In the genomic region with DNA sequence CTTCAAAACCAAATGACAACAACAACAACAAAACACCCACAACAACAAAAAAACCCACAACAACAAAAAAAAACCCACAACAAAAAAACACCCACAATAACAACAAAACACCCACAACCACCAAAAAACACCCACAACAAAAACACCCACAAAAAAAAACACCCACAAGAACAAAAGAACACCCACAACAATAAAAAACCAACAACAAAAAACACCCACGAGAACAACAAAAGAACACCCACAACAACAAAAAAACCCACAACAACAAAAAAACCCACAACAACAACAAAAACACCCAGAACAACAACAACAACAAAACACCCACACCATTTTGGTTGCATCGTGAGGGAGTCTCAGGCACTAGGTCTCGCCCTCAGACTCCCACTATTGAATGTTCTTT, we compare ENCODE assay signal across 23 cellular contexts.
"Had no signal": no experiment of that assay in that cellular context is flagged by ENCODE, and none has a peak within 500 bp of the region (broad histone marks: within the 10 kb centered on the region; RNA-seq: fewer than 3 reads in every experiment).

No MANE protein-coding gene starts in this region.

- H3K4me1 Mint-ChIP-seq: activated naive CD4-positive, alpha-beta T cell treated with anti-CD3 and anti-CD28 coated beads, Interleukin-2, amount 10 ng/mL, durations not matched to agents 7 days and 5 days; T-helper 17 cell had no signal

- H3K4me3 ChIP-seq: breast epithelium, MG63 had no signal

- H3K27me3 ChIP-seq: breast epithelium, MG63 had no signal

- ATAC-seq: activated CD8-positive, alpha-beta memory T cell treated with anti-CD3 and anti-CD28 coated beads, Interleukin-2, amount 10 ng/mL, durations not matched to agents 7 days and 5 days; T-helper 17 cell had no signal

- H3K9me3 Mint-ChIP-seq: activated naive CD4-positive, alpha-beta T cell treated with anti-CD3 and anti-CD28 coated beads, Interleukin-2, amount 10 ng/mL, durations not matched to agents 7 days and 5 days; activated T-cell treated with anti-CD3 and anti-CD28 coated beads, Interleukin-2, amount 50 U/mL, for 24 hours; activated T-helper 2 cell treated with anti-CD3 and anti-CD28 coated beads, Interferon-gamma antibody, Interleukin-2, Interleukin-4, amounts not matched to agents 10 μg/mL and 5 μg/mL and 100 μg/mL, durations not matched to agents 14 hours and 24 hours and 36 hours had no signal

- H3K27ac Mint-ChIP-seq: activated CD8-positive, alpha-beta memory T cell treated with anti-CD3 and anti-CD28 coated beads, Interleukin-2, amount 10 ng/mL, durations not matched to agents 7 days and 5 days; activated naive CD4-positive, alpha-beta T cell treated with anti-CD3 and anti-CD28 coated beads, Interleukin-2, amount 10 ng/mL, durations not matched to agents 7 days and 5 days; activated T-cell treated with anti-CD3 and anti-CD28 coated beads, Interleukin-2, amount 50 U/mL, for 24 hours; activated T-helper 2 cell treated with anti-CD3 and anti-CD28 coated beads, Interferon-gamma antibody, Interleukin-2, Interleukin-4, amounts not matched to agents 10 μg/mL and 5 μg/mL and 100 μg/mL, durations not matched to agents 14 hours and 24 hours and 36 hours; T-helper 17 cell had no signal

- H3K9ac ChIP-seq: KMS-11 had no signal

- H3K4me3 Mint-ChIP-seq: activated CD8-positive, alpha-beta memory T cell treated with anti-CD3 and anti-CD28 coated beads, Interleukin-2, amount 10 ng/mL, durations not matched to agents 7 days and 5 days; activated naive CD4-positive, alpha-beta T cell treated with anti-CD3 and anti-CD28 coated beads, Interleukin-2, amount 10 ng/mL, durations not matched to agents 7 days and 5 days; activated T-cell treated with anti-CD3 and anti-CD28 coated beads, Interleukin-2, amount 50 U/mL, for 24 hours; T-helper 17 cell; WTC11 had no signal

- H3K36me3 ChIP-seq: breast epithelium, MG63 had no signal

- H3K9me3 ChIP-seq: breast epithelium, MG63 had no signal

- H3K27ac ChIP-seq: breast epithelium, KMS-11 had no signal

- H3K4me2 ChIP-seq: KMS-11 had no signal

- DNase-seq: activated CD4-positive, alpha-beta T cell treated with anti-CD3 and anti-CD28 coated beads for 48 hours; activated CD4-positive, alpha-beta T cell treated with anti-CD3 and anti-CD28 coated beads, Interleukin-2, amount 50 U/mL, for 4 hours; activated CD4-positive, CD25-positive, alpha-beta regulatory T cell treated with anti-CD3 and anti-CD28 coated beads, Interleukin-2, amount 50 U/mL, for 72 hours; activated CD8-positive, alpha-beta memory T cell treated with anti-CD3 and anti-CD28 coated beads, Interleukin-2, amount 10 ng/mL, durations not matched to agents 7 days and 5 days; activated gamma-delta T cell treated with Interleukin-2 at 50 U/mL for 16 hours; activated naive CD4-positive, alpha-beta T cell treated with anti-CD3 and anti-CD28 coated beads, Interleukin-2, amount 10 ng/mL, durations not matched to agents 7 days and 5 days; activated T-cell treated with anti-CD3 and anti-CD28 coated beads, Interleukin-2, amount 50 U/mL, for 24 hours; aorta; MG63; MV-4-11; NCI-H1092 treated with DMSO at 0.1 percent for 48 hours; NCI-H1417 treated with DMSO at 0.1 percent for 48 hours; NCI-H1694; NCI-H2029; NCI-H446; NCI-H524; SIG-M5; T-helper 17 cell; T-helper 9 cell had no signal

- H3K4me1 ChIP-seq: breast epithelium had no signal

- H3K36me3 Mint-ChIP-seq: activated CD8-positive, alpha-beta memory T cell treated with anti-CD3 and anti-CD28 coated beads, Interleukin-2, amount 10 ng/mL, durations not matched to agents 7 days and 5 days; activated naive CD4-positive, alpha-beta T cell treated with anti-CD3 and anti-CD28 coated beads, Interleukin-2, amount 10 ng/mL, durations not matched to agents 7 days and 5 days; WTC11 had no signal
